Comparison of ENCODE assay signal across 10 cellular contexts in genomic region chr1:10968411-10968826, GRCh38. TPM values are rescaled to one million over a fixed set of nuclear protein-coding genes. Genes with fewer than 3 reads are reported as not detected.
DNase-seq lines count a peak whose midpoint lies in the region; ATAC-seq and TF ChIP-seq lines count a peak whose summit lies in the region.
"Had no signal": no experiment of that assay in that cellular context is flagged by ENCODE, and none has a peak within 500 bp of the region (broad histone marks: within the 10 kb centered on the region; RNA-seq: fewer than 3 reads in every experiment).

No MANE protein-coding gene starts in this region.

- H3K36me3 ChIP-seq in adipocyte (ENCODE audit: control insufficient read depth, insufficient read depth, low read length, severe bottlenecking) (no peaks in the 10 kb centered on the region), mucosa of rectum (ENCODE audit: control insufficient read depth in 2 of 2, insufficient read depth in 2 of 2, low read length in 2 of 2) (no peaks in the 10 kb centered on the region), ascending aorta (no peaks in the 10 kb centered on the region), suprapubic skin (no peaks in the 10 kb centered on the region)

- no peak for TF ChIP-seq CTCF in ascending aorta (IDR thresholded peaks at IDR 0.05)
- TF ChIP-seq CTCF in suprapubic skin (IDR thresholded peaks at IDR 0.05): no peak

- ATAC-seq in HG03342 (IDR thresholded peaks at IDR 0.05; ENCODE audit: unreplicated experiment): no peak

- intact Hi-C loops in ascending aorta (cut with DNase I): no loop called here

- no peak for TF ChIP-seq EP300 in suprapubic skin (IDR thresholded peaks at IDR 0.05)

- peaks cover 10% of the 10 kb centered on the region for H3K4me1 ChIP-seq in adipocyte (ENCODE audit: control insufficient read depth, insufficient read depth, low read length)
- peaks cover 3 to 7% of the 10 kb centered on the region in 2 donors for H3K4me1 ChIP-seq in mucosa of rectum (ENCODE audit: control insufficient read depth in 2 of 2, insufficient read depth in 2 of 2, low read length in 2 of 2)
- no peaks in the 10 kb centered on the region for H3K4me1 ChIP-seq in ascending aorta
- peaks cover 4% of the 10 kb centered on the region for H3K4me1 ChIP-seq in suprapubic skin

- H3K4me3 ChIP-seq in adipocyte (ENCODE audit: low read length): peak overlapping the region; percentile 79
- peak overlapping the region; percentile 38 to 58 for H3K4me3 ChIP-seq in mucosa of rectum (ENCODE audit: low read length in 2 of 2)
- H3K4me3 ChIP-seq in ascending aorta: peak overlapping the region in 1 of 2 donors; percentile 39
- H3K4me3 ChIP-seq in suprapubic skin: no peak overlapping the region

- no peak overlapping the region for H3K27ac ChIP-seq in mucosa of rectum (ENCODE audit: low read depth in 2 of 2, low read length in 2 of 2)
- no peak overlapping the region for H3K27ac ChIP-seq in ascending aorta
- H3K27ac ChIP-seq in suprapubic skin: no peak overlapping the region

- peak; percentile 94 for DNase-seq in DMS53 (lab: John Stamatoyannopoulos, UW)
- DNase-seq in NCI-H2081 (lab: John Stamatoyannopoulos, UW): peak; percentile 74 to 94
- no peak for DNase-seq in adipocyte (ENCODE audit: low read depth)
- no peak for DNase-seq in ascending aorta (ENCODE audit: low spot score in 2 of 2)
- DNase-seq in pons (ENCODE audit: low spot score): no peak
- no peak for DNase-seq in suprapubic skin (ENCODE audit: low spot score in 2 of 2)
- DNase-seq: activated CD4-positive, alpha-beta T cell treated with anti-CD3 and anti-CD28 coated beads, Interleukin-2, amount 10 ng/mL, durations not matched to agents 7 days and 5 days; NCI-H1436 had no signal

- peak overlapping the region; percentile 57 for H3K9ac ChIP-seq in adipocyte (ENCODE audit: low read length)
- no peak overlapping the region for H3K9ac ChIP-seq in mucosa of rectum (ENCODE audit: low read depth in 1 of 2, low read length in 2 of 2)

- H3K9me3 ChIP-seq in adipocyte (ENCODE audit: control insufficient read depth, low read length) (no peaks in the 10 kb centered on the region), mucosa of rectum (ENCODE audit: control insufficient read depth in 2 of 2, low read length in 2 of 2) (no peaks in the 10 kb centered on the region), ascending aorta (no peaks in the 10 kb centered on the region), suprapubic skin (no peaks in the 10 kb centered on the region)

- 58% methylated on average over 13 of the region's 13 CpGs for WGBS in suprapubic skin

- H3K27me3 ChIP-seq in adipocyte (replicated peaks; ENCODE audit: control insufficient read depth, insufficient read depth, low read length) (peaks cover 28% of the 10 kb centered on the region), mucosa of rectum (ENCODE audit: control insufficient read depth in 2 of 2, insufficient read depth in 2 of 2, low read length in 2 of 2) (no peaks in the 10 kb centered on the region), ascending aorta (no peaks in the 10 kb centered on the region), suprapubic skin (peaks cover 4% of the 10 kb centered on the region)

- no peak for TF ChIP-seq POLR2A in suprapubic skin (IDR thresholded peaks at IDR 0.05)

RNA-seq across cellular contexts. Expression of gene TARDBP, which starts 44.0 kb away (rescaled TPM):
- total RNA-seq in ascending aorta (83.5 TPM), suprapubic skin (100 to 1,000 TPM in 3 of 4 donors, 10 to 100 TPM in 1; 92.7 to 287 (median 156) TPM)

Comparison
In these comparisons a context has a peak if more than half of its experiments do, and no peak if none do; other contexts are left out.
1. DNase-seq: peak in DMS53 (single experiment) and NCI-H2081 (2 of 2); none in adipocyte (single experiment), ascending aorta (0 of 2), pons (single experiment) and suprapubic skin (0 of 2).